12 cellular contexts compared by ENCODE assay signal in the genomic region with DNA sequence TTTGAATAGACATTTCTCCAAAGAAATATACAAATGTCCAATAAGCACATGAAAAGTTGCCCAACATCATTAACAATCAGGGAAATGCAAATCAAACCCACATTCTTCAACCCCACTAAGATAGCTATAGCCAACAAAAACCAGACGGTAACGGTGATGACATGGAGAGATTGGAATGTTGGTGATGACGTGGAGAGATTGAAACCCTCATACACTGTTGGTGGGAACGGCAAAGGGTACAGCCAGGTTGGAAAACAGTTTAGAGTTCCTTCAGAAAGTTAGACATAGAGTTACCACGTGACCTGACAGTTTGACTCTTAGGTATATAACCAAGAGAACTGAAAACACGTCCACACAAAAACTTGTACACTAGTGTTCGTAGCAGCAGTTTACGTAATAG. TPM values are rescaled to one million over a fixed set of nuclear protein-coding genes. Genes with fewer than 3 reads are reported as not detected.
DNase-seq lines count a peak whose midpoint lies in the region; ATAC-seq and TF ChIP-seq lines count a peak whose summit lies in the region.
"Had no signal": no experiment of that assay in that cellular context is flagged by ENCODE, and none has a peak within 500 bp of the region (broad histone marks: within the 10 kb centered on the region; RNA-seq: fewer than 3 reads in every experiment).

No MANE protein-coding gene starts in this region.

- DNase-seq in AG04450 (ENCODE audit: low read depth, low spot score) = peak; percentile 85
- DNase-seq in HPDE6-E6E7 (ENCODE audit: extremely low spot score) = peak; percentile 1
- DNase-seq in mammary epithelial cell = peak; percentile 96
- peak; percentile 86 for DNase-seq in islet precursor cell
- no peak for DNase-seq in GM13976 (ENCODE audit: low spot score)
- DNase-seq in BE2C = no peak
- no peak for DNase-seq in body of pancreas
- DNase-seq: NCI-H2171 treated with DMSO at 0.1 percent for 48 hours, pancreas, SHP77 treated with DMSO at 0.1 percent for 48 hours had no signal

- H3K27me3 ChIP-seq in AG04450 (ENCODE audit: control insufficient read depth, insufficient read depth, low read length) (no peaks in the 10 kb centered on the region), mammary epithelial cell (ENCODE audit: insufficient read depth, low read length) (no peaks in the 10 kb centered on the region), BE2C (no peaks in the 10 kb centered on the region), body of pancreas (no peaks in the 10 kb centered on the region)
- H3K27me3 ChIP-seq: pancreas had no signal

- in situ Hi-C loops in mammary epithelial cell (cut with MboI; ENCODE audit: low sequenced_read_pairs in 2 of 2) (no loop called here), GM13976 (cut with MboI; ENCODE audit: low sequenced_read_pairs, unreplicated experiment) (no loop called here)

- H3K9ac ChIP-seq in mammary epithelial cell (ENCODE audit: insufficient read depth, low read length) = no peak overlapping the region

- ATAC-seq in HG03175 (IDR thresholded peaks at IDR 0.05; ENCODE audit: unreplicated experiment) (no peak), body of pancreas (no peak)

- intact Hi-C loops in mammary epithelial cell (cut with micrococcal nuclease) (no loop called here), body of pancreas (cut with DNase I) (no loop called here)

- POLR2A ChIA-PET in AG04450 (lab: Yijun Ruan, JAX) = no interaction called here

- no peak overlapping the region for H3K4me2 ChIP-seq in mammary epithelial cell (ENCODE audit: insufficient read depth, low read depth, low read length)

- BruUV-seq in mammary epithelial cell (replicated peaks; lab: Mats Ljungman, UMichigan) = no TSS peak

- H3K36me3 ChIP-seq in mammary epithelial cell (ENCODE audit: insufficient read depth, low read length) = no peaks in the 10 kb centered on the region
- no peaks in the 10 kb centered on the region for H3K36me3 ChIP-seq in BE2C
- H3K36me3 ChIP-seq in body of pancreas (replicated peaks in 1 of 2; ENCODE audit: insufficient read depth in 1 of 2, low read depth in 2 of 2) = no peaks in the 10 kb centered on the region
- H3K36me3 ChIP-seq: pancreas had no signal

- H3K9me3 ChIP-seq in AG04450 (ENCODE audit: control insufficient read depth, insufficient read depth, low read length) (no peaks in the 10 kb centered on the region), mammary epithelial cell (replicated peaks; ENCODE audit: insufficient read depth, low read length) (no peaks in the 10 kb centered on the region), BE2C (no peaks in the 10 kb centered on the region), body of pancreas (no peaks in the 10 kb centered on the region)
- H3K9me3 ChIP-seq: pancreas had no signal

- CTCF ChIA-PET in AG04450 (lab: Charles Lee) (interaction anchor here (0.9 kb wide), 1 partner anchor 27 kb away, joined by 5 read pairs; no protein-coding TSS in a partner anchor), mammary epithelial cell (lab: Charles Lee; ENCODE audit: low non-redundant PET) (no interaction called here)

- TF ChIP-seq CTCF in AG04450 (IDR thresholded peaks at IDR 0.05; ENCODE audit: low read depth, low read length) (no peak), mammary epithelial cell (conservative IDR thresholded peaks at IDR 0.05 in 1 of 2, IDR thresholded peaks at IDR 0.05 in 1 of 2; ENCODE audit: extremely low read depth in 1 of 2, insufficient read depth in 1 of 2, low read depth in 1 of 2, low read length in 2 of 2) (no peak), GM13976 (IDR thresholded peaks at IDR 0.05; ENCODE audit: borderline replicate concordance, control extremely low read depth, extremely low read depth, insufficient read depth, missing control alignments) (no peak), BE2C (IDR thresholded peaks at IDR 0.05; ENCODE audit: low read depth, low read length) (no peak), body of pancreas (IDR thresholded peaks at IDR 0.05) (no peak)

- peak overlapping the region; percentile 64 for H2AFZ ChIP-seq in mammary epithelial cell (ENCODE audit: low read depth, low read length)

- H3K79me2 ChIP-seq in mammary epithelial cell (ENCODE audit: insufficient read depth, low read length) = no peaks in the 10 kb centered on the region

- H3K4me3 ChIP-seq in AG04450 (ENCODE audit: low read depth, low read length) = no peak overlapping the region
- no peak overlapping the region for H3K4me3 ChIP-seq in mammary epithelial cell (replicated peaks in 1 of 3; ENCODE audit: insufficient read depth in 1 of 3, low read depth in 2 of 3, low read length in 3 of 3)
- no peak overlapping the region for H3K4me3 ChIP-seq in BE2C (ENCODE audit: low read depth, low read length)
- no peak overlapping the region for H3K4me3 ChIP-seq in body of pancreas
- H3K4me3 ChIP-seq: pancreas had no signal

- dilution Hi-C loops in mammary epithelial cell (cut with HindIII; ENCODE audit: low sequenced_read_pairs) = no loop called here

- TF ChIP-seq POLR2A in body of pancreas (IDR thresholded peaks at IDR 0.05) = no peak

- no peaks in the 10 kb centered on the region for H4K20me1 ChIP-seq in mammary epithelial cell (ENCODE audit: insufficient read depth, low read length)

- 52% methylated on average over 8 of the region's 8 CpGs for WGBS in mammary epithelial cell (ENCODE audit: low coverage, missing lambda C conversion rate)
- WGBS in body of pancreas, 2 donors = 58 to 63% methylated on average over 8 of the region's 8 CpGs

- H3K27ac ChIP-seq in AG04450 (ENCODE audit: low read depth, low read length) (peak overlapping the region; percentile 71), mammary epithelial cell (ENCODE audit: insufficient read depth, low read depth, low read length) (peak overlapping the region; percentile 32), body of pancreas (no peak overlapping the region)

- H3K4me1 ChIP-seq in mammary epithelial cell (ENCODE audit: insufficient read depth, low read length) (peaks cover 18% of the 10 kb centered on the region), BE2C (peaks cover 10% of the 10 kb centered on the region; the same call in 1 of the 2 replicates), body of pancreas (peaks cover 6% of the 10 kb centered on the region)
- H3K4me1 ChIP-seq: pancreas had no signal

RNA-seq across cellular contexts. Expression of a gene that starts 48.1 kb away (rescaled TPM):
- polyA plus RNA-seq in AG04450 (2011; rRNA removed) (151 and 183 TPM in 2 replicates), mammary epithelial cell (0.19 TPM)
- 167 and 177 TPM in 2 replicates for polyA minus RNA-seq in AG04450 (2011; rRNA and poly(A)+ RNA removed)
- total RNA-seq in mammary epithelial cell (1 to 10 TPM in 1 of 2 donors, under 1 TPM in 1; 0.12 to 1.5 TPM), body of pancreas (1 to 10 TPM; 5.4 to 6.9 TPM)
- 0.36 TPM for polyA minus RNA-seq in mammary epithelial cell
- 19.6 TPM for polyA plus RNA-seq in BE2C (2012; ENCODE audit: insufficient read depth, insufficient read length, low read depth)
- total RNA-seq: activated CD8-positive, alpha-beta memory T cell treated with anti-CD3 and anti-CD28 coated beads for 36 hours had no signal

Comparison
In these comparisons a context has a peak if more than half of its experiments do, and no peak if none do; other contexts are left out.
1. DNase-seq: peak in AG04450 (single experiment), HPDE6-E6E7 (single experiment), mammary epithelial cell (single experiment) and islet precursor cell (single experiment); none in GM13976 (single experiment), BE2C (single experiment) and body of pancreas (0 of 4).
2. H3K27ac ChIP-seq: peak in AG04450 (single experiment) and mammary epithelial cell (single experiment); none in body of pancreas (0 of 4).